ENCODE assay signal across 20 cellular contexts in the genomic region with DNA sequence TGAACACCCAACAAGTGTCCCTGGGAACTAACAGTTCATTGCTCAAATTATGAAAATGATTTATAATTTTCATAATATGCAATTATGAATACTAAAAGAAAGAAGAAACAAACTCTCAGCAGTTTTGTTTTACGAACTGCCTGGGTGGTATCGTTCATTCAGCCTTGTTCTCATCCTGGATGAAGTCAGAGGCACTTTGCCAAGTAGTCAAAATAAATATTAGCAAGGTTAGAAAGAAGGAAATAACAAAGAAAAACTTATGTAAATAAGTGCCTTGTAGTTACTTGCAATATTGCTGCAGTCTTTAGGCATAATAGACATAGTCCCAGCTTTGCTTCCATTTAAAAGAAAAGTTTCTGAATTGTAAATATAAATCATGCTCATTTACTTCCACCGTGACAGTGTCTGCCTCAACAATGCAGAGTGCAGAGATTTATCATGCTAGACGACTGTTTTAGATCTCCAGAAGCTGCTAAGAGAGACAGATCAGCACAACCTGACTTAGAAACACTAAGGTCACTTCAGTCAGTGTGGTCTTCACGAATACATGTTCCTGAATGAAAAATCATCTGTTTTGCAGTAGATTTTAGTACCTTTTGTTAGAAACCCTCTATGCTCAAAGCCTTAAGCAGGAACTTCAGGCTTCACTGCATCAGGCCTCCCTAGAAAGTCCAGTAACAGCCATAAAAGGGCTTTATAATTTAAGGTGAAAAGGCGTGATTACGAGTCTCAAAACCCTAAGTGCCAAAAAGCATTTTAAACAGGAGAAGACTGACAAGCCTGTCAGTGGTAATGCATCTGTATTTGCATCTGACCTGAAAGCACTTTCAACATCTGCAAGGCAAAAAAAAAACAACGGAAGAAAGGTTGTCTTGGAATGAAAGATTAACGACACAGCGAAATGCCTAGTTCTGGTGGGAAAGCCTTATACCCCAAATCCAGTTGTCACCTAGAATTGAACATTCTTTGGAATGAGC.
DNase-seq lines count a peak whose midpoint lies in the region; TF ChIP-seq lines count a peak whose summit lies in the region.
"Had no signal": no experiment of that assay in that cellular context is flagged by ENCODE, and none has a peak within 500 bp of the region (broad histone marks: within the 10 kb centered on the region; RNA-seq: fewer than 3 reads in every experiment).

No MANE protein-coding gene starts in this region.

- DNase-seq in NCI-H1417 (lab: John Stamatoyannopoulos, UW): peak in 2 of 3 experiments; percentile 45 to 49
- DNase-seq in NCI-H1417 treated with DMSO at 0.1 percent for 48 hours (lab: John Stamatoyannopoulos, UW): no peak
- DNase-seq in NCI-H2227 (lab: John Stamatoyannopoulos, UW; ENCODE audit: unreplicated experiment): peak; percentile 51
- DNase-seq in kidney tubule cell (ENCODE audit: low spot score): peak; percentile 15
- DNase-seq in smooth muscle cell (lab: John Stamatoyannopoulos, UW; ENCODE audit: unreplicated experiment): no peak
- DNase-seq in activated CD4-positive, alpha-beta T cell treated with anti-CD3 and anti-CD28 coated beads, Interleukin-2, amount 50 U/mL, for 48 hours: no peak
- no peak for DNase-seq in NCI-H1694 treated with DMSO at 0.1 percent for 48 hours (lab: John Stamatoyannopoulos, UW)
- no peak for DNase-seq in activated T-helper 2 cell treated with anti-CD3 and anti-CD28 coated beads, Interferon-gamma antibody, Interleukin-2, Interleukin-4, amounts not matched to agents 10 μg/mL and 5 μg/mL and 100 μg/mL, durations not matched to agents 14 hours and 24 hours and 36 hours (ENCODE audit: low spot score)
- DNase-seq: 8988T; activated CD4-positive, CD25-positive, alpha-beta regulatory T cell; activated CD8-positive, alpha-beta T cell treated with anti-CD3 and anti-CD28 coated beads, Interleukin-2, amount 10 ng/mL, durations not matched to agents 7 days and 5 days; activated naive CD4-positive, alpha-beta T cell treated with anti-CD3 and anti-CD28 coated beads, Interleukin-2, amount 50 U/mL, for 16 hours; activated T-cell treated with anti-CD3 and anti-CD28 coated beads, Interleukin-2, amount 50 U/mL, for 24 hours; aorta; BE2C; effector CD8-positive, alpha-beta T cell; left ventricle myocardium inferior; NCI-H1105 treated with DMSO at 0.1 percent for 48 hours; stimulated activated naive CD8-positive, alpha-beta T cell treated with anti-CD3 and anti-CD28 coated beads, Interleukin-15, amount 100 ng/mL, for 72 hours; upper lobe of left lung had no signal

- H3K27ac Mint-ChIP-seq in activated T-helper 2 cell treated with anti-CD3 and anti-CD28 coated beads, Interferon-gamma antibody, Interleukin-2, Interleukin-4, amounts not matched to agents 10 μg/mL and 5 μg/mL and 100 μg/mL, durations not matched to agents 14 hours and 24 hours and 36 hours: no peak overlapping the region
- H3K27ac Mint-ChIP-seq: activated CD8-positive, alpha-beta T cell treated with anti-CD3 and anti-CD28 coated beads, Interleukin-2, amount 10 ng/mL, durations not matched to agents 7 days and 5 days; activated T-cell treated with anti-CD3 and anti-CD28 coated beads, Interleukin-2, amount 50 U/mL, for 24 hours; stimulated activated naive CD8-positive, alpha-beta T cell treated with anti-CD3 and anti-CD28 coated beads, Interleukin-15, amount 100 ng/mL, for 72 hours had no signal

- H3K4me1 ChIP-seq in smooth muscle cell (ENCODE audit: low read depth): no peaks in the 10 kb centered on the region
- H3K4me1 ChIP-seq: left ventricle myocardium inferior had no signal

- intact Hi-C loops in activated T-helper 2 cell treated with anti-CD3 and anti-CD28 coated beads, Interferon-gamma antibody, Interleukin-2, Interleukin-4, amounts not matched to agents 10 μg/mL and 5 μg/mL and 100 μg/mL, durations not matched to agents 14 hours and 24 hours and 36 hours (cut with micrococcal nuclease): no loop called here

- no peak overlapping the region for H3K4me2 ChIP-seq in smooth muscle cell

- H3K27me3 ChIP-seq in smooth muscle cell (ENCODE audit: low read depth): no peaks in the 10 kb centered on the region
- H3K27me3 ChIP-seq: BE2C, upper lobe of left lung had no signal

- no peaks in the 10 kb centered on the region for H3K36me3 ChIP-seq in smooth muscle cell (ENCODE audit: low read depth)
- H3K36me3 ChIP-seq: BE2C, left ventricle myocardium inferior, upper lobe of left lung had no signal

- H3K4me1 Mint-ChIP-seq in activated T-helper 2 cell treated with anti-CD3 and anti-CD28 coated beads, Interferon-gamma antibody, Interleukin-2, Interleukin-4, amounts not matched to agents 10 μg/mL and 5 μg/mL and 100 μg/mL, durations not matched to agents 14 hours and 24 hours and 36 hours (ENCODE audit: low read depth): no peaks in the 10 kb centered on the region
- H3K4me1 Mint-ChIP-seq: stimulated activated naive CD8-positive, alpha-beta T cell treated with anti-CD3 and anti-CD28 coated beads, Interleukin-15, amount 100 ng/mL, for 72 hours had no signal

- H3K27me3 Mint-ChIP-seq in activated T-helper 2 cell treated with anti-CD3 and anti-CD28 coated beads, Interferon-gamma antibody, Interleukin-2, Interleukin-4, amounts not matched to agents 10 μg/mL and 5 μg/mL and 100 μg/mL, durations not matched to agents 14 hours and 24 hours and 36 hours (ENCODE audit: low read depth): peaks cover 2% of the 10 kb centered on the region

- no peaks in the 10 kb centered on the region for H3K36me3 Mint-ChIP-seq in activated T-helper 2 cell treated with anti-CD3 and anti-CD28 coated beads, Interferon-gamma antibody, Interleukin-2, Interleukin-4, amounts not matched to agents 10 μg/mL and 5 μg/mL and 100 μg/mL, durations not matched to agents 14 hours and 24 hours and 36 hours (ENCODE audit: low read depth)

- H3F3A ChIP-seq in smooth muscle cell (ENCODE audit: low read depth): no peaks in the 10 kb centered on the region

- no peaks in the 10 kb centered on the region for H3K9me3 Mint-ChIP-seq in activated T-helper 2 cell treated with anti-CD3 and anti-CD28 coated beads, Interferon-gamma antibody, Interleukin-2, Interleukin-4, amounts not matched to agents 10 μg/mL and 5 μg/mL and 100 μg/mL, durations not matched to agents 14 hours and 24 hours and 36 hours
- H3K9me3 Mint-ChIP-seq: activated T-cell treated with anti-CD3 and anti-CD28 coated beads, Interleukin-2, amount 50 U/mL, for 24 hours had no signal

- WGBS in smooth muscle cell (ENCODE audit: low lambda C conversion rate): 43% methylated on average over 10 of the region's 10 CpGs

- H3K4me3 Mint-ChIP-seq in activated T-helper 2 cell treated with anti-CD3 and anti-CD28 coated beads, Interferon-gamma antibody, Interleukin-2, Interleukin-4, amounts not matched to agents 10 μg/mL and 5 μg/mL and 100 μg/mL, durations not matched to agents 14 hours and 24 hours and 36 hours (ENCODE audit: low read depth): no peak overlapping the region
- H3K4me3 Mint-ChIP-seq: activated CD8-positive, alpha-beta T cell treated with anti-CD3 and anti-CD28 coated beads, Interleukin-2, amount 10 ng/mL, durations not matched to agents 7 days and 5 days; activated T-cell treated with anti-CD3 and anti-CD28 coated beads, Interleukin-2, amount 50 U/mL, for 24 hours; stimulated activated naive CD8-positive, alpha-beta T cell treated with anti-CD3 and anti-CD28 coated beads, Interleukin-15, amount 100 ng/mL, for 72 hours had no signal

- no peak overlapping the region for H3K9ac ChIP-seq in smooth muscle cell (ENCODE audit: low read depth)

- TF ChIP-seq CTCF in smooth muscle cell (IDR thresholded peaks at IDR 0.05; ENCODE audit: borderline replicate concordance, insufficient read depth, poor library complexity, severe bottlenecking): no peak

- H3K27ac ChIP-seq in smooth muscle cell (ENCODE audit: low read depth): no peak overlapping the region
- H3K27ac ChIP-seq: left ventricle myocardium inferior, upper lobe of left lung had no signal

- no peaks in the 10 kb centered on the region for H4K20me1 ChIP-seq in smooth muscle cell (ENCODE audit: low read depth)

- no peaks in the 10 kb centered on the region for H3K9me3 ChIP-seq in smooth muscle cell (replicated peaks; ENCODE audit: low read depth)
- H3K9me3 ChIP-seq: BE2C, left ventricle myocardium inferior, upper lobe of left lung had no signal

- H2AFZ ChIP-seq in smooth muscle cell (ENCODE audit: low read depth): peak overlapping the region; percentile 44

- H3K4me3 ChIP-seq in smooth muscle cell: no peak overlapping the region
- H3K4me3 ChIP-seq: left ventricle myocardium inferior, upper lobe of left lung had no signal

- H3K79me2 ChIP-seq in smooth muscle cell (ENCODE audit: low read depth): no peaks in the 10 kb centered on the region

Comparison
In these comparisons a context has a peak if more than half of its experiments do, and no peak if none do; other contexts are left out.
1. DNase-seq: peak in NCI-H1417 (2 of 3), NCI-H2227 (single experiment) and kidney tubule cell (single experiment); none in NCI-H1417 treated with DMSO at 0.1 percent for 48 hours (single experiment), smooth muscle cell (single experiment), activated CD4-positive, alpha-beta T cell treated with anti-CD3 and anti-CD28 coated beads, Interleukin-2, amount 50 U/mL, for 48 hours (0 of 2), NCI-H1694 treated with DMSO at 0.1 percent for 48 hours (single experiment) and activated T-helper 2 cell treated with anti-CD3 and anti-CD28 coated beads, Interferon-gamma antibody, Interleukin-2, Interleukin-4, amounts not matched to agents 10 μg/mL and 5 μg/mL and 100 μg/mL, durations not matched to agents 14 hours and 24 hours and 36 hours (single experiment).